3 cellular contexts compared by ENCODE assay signal in genomic region chr11:129847361-129847760, GRCh38. TPM values are rescaled to one million over a fixed set of nuclear protein-coding genes. Genes with fewer than 3 reads are reported as not detected.
"Had no signal": no experiment of that assay in that cellular context is flagged by ENCODE, and none has a peak within 500 bp of the region (broad histone marks: within the 10 kb centered on the region; RNA-seq: fewer than 3 reads in every experiment).

No MANE protein-coding gene starts in this region.

RNA-seq across cellular contexts. Expression of gene TMEM45B, which starts 31.7 kb away (rescaled TPM):
- total RNA-seq: IMR-90, LHCN-M2, NCI-H460 had no signal
- polyA plus RNA-seq: IMR-90 had no signal
